Comparison of ENCODE assay signal across 1 cellular context in the genomic region with DNA sequence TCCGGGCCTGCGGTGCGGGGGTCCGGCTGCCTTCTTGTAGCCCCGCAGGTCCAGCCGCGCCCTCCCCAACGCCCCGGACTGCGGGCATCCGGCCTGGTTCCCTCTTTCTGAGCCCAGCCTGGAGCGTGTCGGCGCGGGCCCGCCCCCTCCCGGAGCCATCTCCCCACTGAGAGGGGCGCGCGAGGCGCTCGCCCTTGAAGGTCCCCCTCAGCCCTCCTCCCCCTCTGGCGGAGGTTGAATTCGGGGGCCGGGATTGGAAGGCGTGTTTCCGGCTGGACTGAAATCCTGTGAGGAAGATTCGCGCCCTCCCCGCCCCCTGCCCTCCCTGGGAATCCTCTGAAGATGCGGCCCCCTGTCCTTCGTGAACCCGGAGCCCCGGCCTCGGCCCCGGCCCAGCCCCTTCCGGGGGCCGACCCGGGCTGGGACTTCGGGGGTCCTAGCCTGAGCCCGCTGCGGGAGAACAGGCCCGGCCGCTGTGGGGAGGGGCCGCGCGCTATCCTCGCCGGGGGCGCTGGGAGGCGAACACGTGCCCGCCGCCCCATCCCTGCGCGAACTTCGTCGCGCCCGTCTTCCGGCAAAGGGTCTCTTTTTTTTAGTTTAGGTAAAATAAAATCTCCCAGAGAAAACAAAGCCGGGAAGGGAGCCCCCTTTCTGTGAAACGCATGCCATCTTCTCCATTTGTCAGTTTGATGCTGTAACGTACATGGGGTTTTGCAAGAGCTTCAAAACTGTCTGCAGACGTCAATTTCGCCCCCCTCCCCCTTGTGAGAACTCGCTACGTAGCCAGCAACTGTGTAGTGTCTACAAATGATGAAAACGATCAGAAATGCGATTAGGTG.
TF ChIP-seq lines count a peak whose summit lies in the region.

No MANE protein-coding gene starts in this region.

TF ChIP-seq in GM12878, 131 proteins besides CTCF, POLR2A, EP300 and RAD21 (continued from another document):
- TF ChIP-seq, protein P1, sequence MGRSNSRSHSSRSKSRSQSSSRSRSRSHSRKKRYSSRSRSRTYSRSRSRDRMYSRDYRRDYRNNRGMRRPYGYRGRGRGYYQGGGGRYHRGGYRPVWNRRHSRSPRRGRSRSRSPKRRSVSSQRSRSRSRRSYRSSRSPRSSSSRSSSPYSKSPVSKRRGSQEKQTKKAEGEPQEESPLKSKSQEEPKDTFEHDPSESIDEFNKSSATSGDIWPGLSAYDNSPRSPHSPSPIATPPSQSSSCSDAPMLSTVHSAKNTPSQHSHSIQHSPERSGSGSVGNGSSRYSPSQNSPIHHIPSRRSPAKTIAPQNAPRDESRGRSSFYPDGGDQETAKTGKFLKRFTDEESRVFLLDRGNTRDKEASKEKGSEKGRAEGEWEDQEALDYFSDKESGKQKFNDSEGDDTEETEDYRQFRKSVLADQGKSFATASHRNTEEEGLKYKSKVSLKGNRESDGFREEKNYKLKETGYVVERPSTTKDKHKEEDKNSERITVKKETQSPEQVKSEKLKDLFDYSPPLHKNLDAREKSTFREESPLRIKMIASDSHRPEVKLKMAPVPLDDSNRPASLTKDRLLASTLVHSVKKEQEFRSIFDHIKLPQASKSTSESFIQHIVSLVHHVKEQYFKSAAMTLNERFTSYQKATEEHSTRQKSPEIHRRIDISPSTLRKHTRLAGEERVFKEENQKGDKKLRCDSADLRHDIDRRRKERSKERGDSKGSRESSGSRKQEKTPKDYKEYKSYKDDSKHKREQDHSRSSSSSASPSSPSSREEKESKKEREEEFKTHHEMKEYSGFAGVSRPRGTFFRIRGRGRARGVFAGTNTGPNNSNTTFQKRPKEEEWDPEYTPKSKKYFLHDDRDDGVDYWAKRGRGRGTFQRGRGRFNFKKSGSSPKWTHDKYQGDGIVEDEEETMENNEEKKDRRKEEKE (IDR thresholded peaks at IDR 0.05), result no peak
- TF ChIP-seq SUZ12 (IDR thresholded peaks at IDR 0.05; ENCODE audit: unreplicated experiment), result no peak
- 0 out of 2 replicates have a peak, but pooled peaks have one; percentile 76 for TF ChIP-seq CHD1 (IDR thresholded peaks at IDR 0.05; ENCODE audit: low read depth, low read length)
- no peak for TF ChIP-seq CBFB (IDR thresholded peaks at IDR 0.05; ENCODE audit: low read depth)
- TF ChIP-seq MYC (IDR thresholded peaks at IDR 0.05; ENCODE audit: insufficient read depth, insufficient read length, insufficient replicate concordance, low read length, severe bottlenecking), result no peak
- no peak for TF ChIP-seq STAT1 (conservative IDR thresholded peaks at IDR 0.05)
- no peak for TF ChIP-seq ETV6 (conservative IDR thresholded peaks at IDR 0.05 in 1 of 2, IDR thresholded peaks at IDR 0.05 in 1 of 2; ENCODE audit: borderline replicate concordance in 1 of 2, low read depth in 1 of 2)
- TF ChIP-seq, protein P2, sequence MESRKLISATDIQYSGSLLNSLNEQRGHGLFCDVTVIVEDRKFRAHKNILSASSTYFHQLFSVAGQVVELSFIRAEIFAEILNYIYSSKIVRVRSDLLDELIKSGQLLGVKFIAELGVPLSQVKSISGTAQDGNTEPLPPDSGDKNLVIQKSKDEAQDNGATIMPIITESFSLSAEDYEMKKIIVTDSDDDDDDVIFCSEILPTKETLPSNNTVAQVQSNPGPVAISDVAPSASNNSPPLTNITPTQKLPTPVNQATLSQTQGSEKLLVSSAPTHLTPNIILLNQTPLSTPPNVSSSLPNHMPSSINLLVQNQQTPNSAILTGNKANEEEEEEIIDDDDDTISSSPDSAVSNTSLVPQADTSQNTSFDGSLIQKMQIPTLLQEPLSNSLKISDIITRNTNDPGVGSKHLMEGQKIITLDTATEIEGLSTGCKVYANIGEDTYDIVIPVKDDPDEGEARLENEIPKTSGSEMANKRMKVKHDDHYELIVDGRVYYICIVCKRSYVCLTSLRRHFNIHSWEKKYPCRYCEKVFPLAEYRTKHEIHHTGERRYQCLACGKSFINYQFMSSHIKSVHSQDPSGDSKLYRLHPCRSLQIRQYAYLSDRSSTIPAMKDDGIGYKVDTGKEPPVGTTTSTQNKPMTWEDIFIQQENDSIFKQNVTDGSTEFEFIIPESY (IDR thresholded peaks at IDR 0.05), result no peak
- TF ChIP-seq NR2C1 (IDR thresholded peaks at IDR 0.05), result no peak
- no peak for TF ChIP-seq FOXK2 (IDR thresholded peaks at IDR 0.05)
- no peak for TF ChIP-seq EZH2 (IDR thresholded peaks at IDR 0.05; ENCODE audit: borderline replicate concordance, control insufficient read depth, low read depth, low read length)
- no peak for TF ChIP-seq SREBF2 (IDR thresholded peaks at IDR 0.05; ENCODE audit: low read length)
- TF ChIP-seq HDAC6 (IDR thresholded peaks at IDR 0.05; ENCODE audit: unreplicated experiment), result no peak
- no peak for TF ChIP-seq MEF2A (IDR thresholded peaks at IDR 0.05; ENCODE audit: insufficient read depth, low read depth, low read length)
- TF ChIP-seq HCFC1 (IDR thresholded peaks at IDR 0.05; ENCODE audit: low read length), result no peak
- no peak for TF ChIP-seq MEF2B (IDR thresholded peaks at IDR 0.05; ENCODE audit: partially characterized antibody, poor library complexity, severe bottlenecking)
- TF ChIP-seq, protein P3, sequence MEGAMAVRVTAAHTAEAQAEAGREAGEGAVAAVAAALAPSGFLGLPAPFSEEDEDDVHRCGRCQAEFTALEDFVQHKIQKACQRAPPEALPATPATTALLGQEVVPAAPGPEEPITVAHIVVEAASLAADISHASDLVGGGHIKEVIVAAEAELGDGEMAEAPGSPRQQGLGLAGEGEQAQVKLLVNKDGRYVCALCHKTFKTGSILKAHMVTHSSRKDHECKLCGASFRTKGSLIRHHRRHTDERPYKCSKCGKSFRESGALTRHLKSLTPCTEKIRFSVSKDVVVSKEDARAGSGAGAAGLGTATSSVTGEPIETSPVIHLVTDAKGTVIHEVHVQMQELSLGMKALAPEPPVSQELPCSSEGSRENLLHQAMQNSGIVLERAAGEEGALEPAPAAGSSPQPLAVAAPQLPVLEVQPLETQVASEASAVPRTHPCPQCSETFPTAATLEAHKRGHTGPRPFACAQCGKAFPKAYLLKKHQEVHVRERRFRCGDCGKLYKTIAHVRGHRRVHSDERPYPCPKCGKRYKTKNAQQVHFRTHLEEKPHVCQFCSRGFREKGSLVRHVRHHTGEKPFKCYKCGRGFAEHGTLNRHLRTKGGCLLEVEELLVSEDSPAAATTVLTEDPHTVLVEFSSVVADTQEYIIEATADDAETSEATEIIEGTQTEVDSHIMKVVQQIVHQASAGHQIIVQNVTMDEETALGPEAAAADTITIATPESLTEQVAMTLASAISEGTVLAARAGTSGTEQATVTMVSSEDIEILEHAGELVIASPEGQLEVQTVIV (IDR thresholded peaks at IDR 0.05; ENCODE audit: borderline replicate concordance, partially characterized antibody), result no peak
- TF ChIP-seq NBN (IDR thresholded peaks at IDR 0.05), result no peak
- 0 out of 2 replicates have a peak, but pooled peaks have one; percentile 60 for TF ChIP-seq CHD2 (IDR thresholded peaks at IDR 0.05; ENCODE audit: borderline replicate concordance, low read depth, low read length)
- TF ChIP-seq, protein P4, sequence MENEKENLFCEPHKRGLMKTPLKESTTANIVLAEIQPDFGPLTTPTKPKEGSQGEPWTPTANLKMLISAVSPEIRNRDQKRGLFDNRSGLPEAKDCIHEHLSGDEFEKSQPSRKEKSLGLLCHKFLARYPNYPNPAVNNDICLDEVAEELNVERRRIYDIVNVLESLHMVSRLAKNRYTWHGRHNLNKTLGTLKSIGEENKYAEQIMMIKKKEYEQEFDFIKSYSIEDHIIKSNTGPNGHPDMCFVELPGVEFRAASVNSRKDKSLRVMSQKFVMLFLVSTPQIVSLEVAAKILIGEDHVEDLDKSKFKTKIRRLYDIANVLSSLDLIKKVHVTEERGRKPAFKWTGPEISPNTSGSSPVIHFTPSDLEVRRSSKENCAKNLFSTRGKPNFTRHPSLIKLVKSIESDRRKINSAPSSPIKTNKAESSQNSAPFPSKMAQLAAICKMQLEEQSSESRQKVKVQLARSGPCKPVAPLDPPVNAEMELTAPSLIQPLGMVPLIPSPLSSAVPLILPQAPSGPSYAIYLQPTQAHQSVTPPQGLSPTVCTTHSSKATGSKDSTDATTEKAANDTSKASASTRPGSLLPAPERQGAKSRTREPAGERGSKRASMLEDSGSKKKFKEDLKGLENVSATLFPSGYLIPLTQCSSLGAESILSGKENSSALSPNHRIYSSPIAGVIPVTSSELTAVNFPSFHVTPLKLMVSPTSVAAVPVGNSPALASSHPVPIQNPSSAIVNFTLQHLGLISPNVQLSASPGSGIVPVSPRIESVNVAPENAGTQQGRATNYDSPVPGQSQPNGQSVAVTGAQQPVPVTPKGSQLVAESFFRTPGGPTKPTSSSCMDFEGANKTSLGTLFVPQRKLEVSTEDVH (IDR thresholded peaks at IDR 0.05; ENCODE audit: low read depth, partially characterized antibody), result peak; percentile 64
- TF ChIP-seq FOS (IDR thresholded peaks at IDR 0.05; ENCODE audit: borderline replicate concordance, extremely low read depth, insufficient read length), result no peak
